Comparison of ENCODE assay signal across 1 cellular context in the genomic region with DNA sequence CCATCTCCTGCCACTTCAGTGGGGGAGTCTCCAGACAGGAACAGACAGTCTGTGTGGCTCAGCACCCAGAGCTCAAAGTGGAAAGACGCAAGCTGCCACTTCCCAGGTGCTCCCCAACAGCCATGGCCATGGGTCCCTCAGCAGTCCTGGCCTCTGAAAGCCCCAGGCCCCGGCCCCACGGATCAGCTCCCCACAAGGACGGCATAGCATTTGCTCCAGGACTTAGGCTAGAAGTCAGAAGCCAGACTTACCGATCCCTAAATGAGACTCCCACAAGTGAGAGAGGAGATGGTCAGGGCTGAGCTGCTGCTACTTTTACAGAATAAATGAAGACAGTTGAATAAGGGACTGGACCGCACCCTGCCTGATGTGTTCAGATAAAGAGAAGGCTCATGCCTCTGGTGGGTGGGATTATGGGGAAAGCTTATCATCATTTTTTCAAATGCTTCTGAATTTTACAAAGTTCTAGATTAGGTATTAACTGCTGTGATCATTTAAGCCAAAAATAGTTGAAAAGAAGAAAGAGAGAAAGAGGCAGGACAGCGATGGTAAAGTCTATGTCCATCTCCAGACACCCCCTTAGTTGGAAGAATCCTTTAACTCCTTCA.
A peak's percentile ranks its signal among the peaks of the same experiment; 100 is the strongest.
TF ChIP-seq lines count a peak whose summit lies in the region.

No MANE protein-coding gene starts in this region.

TF ChIP-seq in K562, 482 proteins besides CTCF, POLR2A, EP300 and RAD21 (continued from another document and continues in another):
- no peak for TF ChIP-seq REST (CRISPR knock-in tag; IDR thresholded peaks at IDR 0.05; ENCODE audit: low read depth)
- TF ChIP-seq, protein P1, sequence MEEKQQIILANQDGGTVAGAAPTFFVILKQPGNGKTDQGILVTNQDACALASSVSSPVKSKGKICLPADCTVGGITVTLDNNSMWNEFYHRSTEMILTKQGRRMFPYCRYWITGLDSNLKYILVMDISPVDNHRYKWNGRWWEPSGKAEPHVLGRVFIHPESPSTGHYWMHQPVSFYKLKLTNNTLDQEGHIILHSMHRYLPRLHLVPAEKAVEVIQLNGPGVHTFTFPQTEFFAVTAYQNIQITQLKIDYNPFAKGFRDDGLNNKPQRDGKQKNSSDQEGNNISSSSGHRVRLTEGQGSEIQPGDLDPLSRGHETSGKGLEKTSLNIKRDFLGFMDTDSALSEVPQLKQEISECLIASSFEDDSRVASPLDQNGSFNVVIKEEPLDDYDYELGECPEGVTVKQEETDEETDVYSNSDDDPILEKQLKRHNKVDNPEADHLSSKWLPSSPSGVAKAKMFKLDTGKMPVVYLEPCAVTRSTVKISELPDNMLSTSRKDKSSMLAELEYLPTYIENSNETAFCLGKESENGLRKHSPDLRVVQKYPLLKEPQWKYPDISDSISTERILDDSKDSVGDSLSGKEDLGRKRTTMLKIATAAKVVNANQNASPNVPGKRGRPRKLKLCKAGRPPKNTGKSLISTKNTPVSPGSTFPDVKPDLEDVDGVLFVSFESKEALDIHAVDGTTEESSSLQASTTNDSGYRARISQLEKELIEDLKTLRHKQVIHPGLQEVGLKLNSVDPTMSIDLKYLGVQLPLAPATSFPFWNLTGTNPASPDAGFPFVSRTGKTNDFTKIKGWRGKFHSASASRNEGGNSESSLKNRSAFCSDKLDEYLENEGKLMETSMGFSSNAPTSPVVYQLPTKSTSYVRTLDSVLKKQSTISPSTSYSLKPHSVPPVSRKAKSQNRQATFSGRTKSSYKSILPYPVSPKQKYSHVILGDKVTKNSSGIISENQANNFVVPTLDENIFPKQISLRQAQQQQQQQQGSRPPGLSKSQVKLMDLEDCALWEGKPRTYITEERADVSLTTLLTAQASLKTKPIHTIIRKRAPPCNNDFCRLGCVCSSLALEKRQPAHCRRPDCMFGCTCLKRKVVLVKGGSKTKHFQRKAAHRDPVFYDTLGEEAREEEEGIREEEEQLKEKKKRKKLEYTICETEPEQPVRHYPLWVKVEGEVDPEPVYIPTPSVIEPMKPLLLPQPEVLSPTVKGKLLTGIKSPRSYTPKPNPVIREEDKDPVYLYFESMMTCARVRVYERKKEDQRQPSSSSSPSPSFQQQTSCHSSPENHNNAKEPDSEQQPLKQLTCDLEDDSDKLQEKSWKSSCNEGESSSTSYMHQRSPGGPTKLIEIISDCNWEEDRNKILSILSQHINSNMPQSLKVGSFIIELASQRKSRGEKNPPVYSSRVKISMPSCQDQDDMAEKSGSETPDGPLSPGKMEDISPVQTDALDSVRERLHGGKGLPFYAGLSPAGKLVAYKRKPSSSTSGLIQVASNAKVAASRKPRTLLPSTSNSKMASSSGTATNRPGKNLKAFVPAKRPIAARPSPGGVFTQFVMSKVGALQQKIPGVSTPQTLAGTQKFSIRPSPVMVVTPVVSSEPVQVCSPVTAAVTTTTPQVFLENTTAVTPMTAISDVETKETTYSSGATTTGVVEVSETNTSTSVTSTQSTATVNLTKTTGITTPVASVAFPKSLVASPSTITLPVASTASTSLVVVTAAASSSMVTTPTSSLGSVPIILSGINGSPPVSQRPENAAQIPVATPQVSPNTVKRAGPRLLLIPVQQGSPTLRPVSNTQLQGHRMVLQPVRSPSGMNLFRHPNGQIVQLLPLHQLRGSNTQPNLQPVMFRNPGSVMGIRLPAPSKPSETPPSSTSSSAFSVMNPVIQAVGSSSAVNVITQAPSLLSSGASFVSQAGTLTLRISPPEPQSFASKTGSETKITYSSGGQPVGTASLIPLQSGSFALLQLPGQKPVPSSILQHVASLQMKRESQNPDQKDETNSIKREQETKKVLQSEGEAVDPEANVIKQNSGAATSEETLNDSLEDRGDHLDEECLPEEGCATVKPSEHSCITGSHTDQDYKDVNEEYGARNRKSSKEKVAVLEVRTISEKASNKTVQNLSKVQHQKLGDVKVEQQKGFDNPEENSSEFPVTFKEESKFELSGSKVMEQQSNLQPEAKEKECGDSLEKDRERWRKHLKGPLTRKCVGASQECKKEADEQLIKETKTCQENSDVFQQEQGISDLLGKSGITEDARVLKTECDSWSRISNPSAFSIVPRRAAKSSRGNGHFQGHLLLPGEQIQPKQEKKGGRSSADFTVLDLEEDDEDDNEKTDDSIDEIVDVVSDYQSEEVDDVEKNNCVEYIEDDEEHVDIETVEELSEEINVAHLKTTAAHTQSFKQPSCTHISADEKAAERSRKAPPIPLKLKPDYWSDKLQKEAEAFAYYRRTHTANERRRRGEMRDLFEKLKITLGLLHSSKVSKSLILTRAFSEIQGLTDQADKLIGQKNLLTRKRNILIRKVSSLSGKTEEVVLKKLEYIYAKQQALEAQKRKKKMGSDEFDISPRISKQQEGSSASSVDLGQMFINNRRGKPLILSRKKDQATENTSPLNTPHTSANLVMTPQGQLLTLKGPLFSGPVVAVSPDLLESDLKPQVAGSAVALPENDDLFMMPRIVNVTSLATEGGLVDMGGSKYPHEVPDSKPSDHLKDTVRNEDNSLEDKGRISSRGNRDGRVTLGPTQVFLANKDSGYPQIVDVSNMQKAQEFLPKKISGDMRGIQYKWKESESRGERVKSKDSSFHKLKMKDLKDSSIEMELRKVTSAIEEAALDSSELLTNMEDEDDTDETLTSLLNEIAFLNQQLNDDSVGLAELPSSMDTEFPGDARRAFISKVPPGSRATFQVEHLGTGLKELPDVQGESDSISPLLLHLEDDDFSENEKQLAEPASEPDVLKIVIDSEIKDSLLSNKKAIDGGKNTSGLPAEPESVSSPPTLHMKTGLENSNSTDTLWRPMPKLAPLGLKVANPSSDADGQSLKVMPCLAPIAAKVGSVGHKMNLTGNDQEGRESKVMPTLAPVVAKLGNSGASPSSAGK (IDR thresholded peaks at IDR 0.05) = no peak
- TF ChIP-seq ZNF174 (CRISPR knock-in tag; IDR thresholded peaks at IDR 0.05) = no peak
- no peak for TF ChIP-seq PBX2 (CRISPR knock-in tag; IDR thresholded peaks at IDR 0.05; ENCODE audit: low read depth)
- TF ChIP-seq PBX2 (tag; conservative IDR thresholded peaks at IDR 0.05; ENCODE audit: low read depth) = no peak; the same call in 1 of the 2 replicates
- peak; percentile 14; the same call in 1 of the 2 replicates for TF ChIP-seq PKNOX1 (IDR thresholded peaks at IDR 0.05)
- TF ChIP-seq ZNF561 (CRISPR knock-in tag; conservative IDR thresholded peaks at IDR 0.05) = no peak
- no peak for TF ChIP-seq RBM22 (IDR thresholded peaks at IDR 0.05; ENCODE audit: low read depth, low read length, poor library complexity, severe bottlenecking)
- no peak for TF ChIP-seq ZNF436 (CRISPR knock-in tag; IDR thresholded peaks at IDR 0.05)
- peak; percentile 37; the same call in 1 of the 2 replicates for TF ChIP-seq JUND (IDR thresholded peaks at IDR 0.05; ENCODE audit: borderline replicate concordance, low read depth, low read length)
- peak; percentile 23; the same call in 1 of the 3 replicates for TF ChIP-seq JUND (tag; IDR thresholded peaks at IDR 0.05; ENCODE audit: borderline replicate concordance, low read depth, low read length)
- TF ChIP-seq HDAC2 (IDR thresholded peaks at IDR 0.05) = peak; percentile 44; the same call in 1 of the 2 replicates
- TF ChIP-seq HDGF (IDR thresholded peaks at IDR 0.05) = no peak
- TF ChIP-seq ZFPM2 (CRISPR knock-in tag; IDR thresholded peaks at IDR 0.05) = no peak
- TF ChIP-seq ZKSCAN1 (IDR thresholded peaks at IDR 0.05; ENCODE audit: low read depth, low read length) = 0 out of 2 replicates have a peak, but pooled peaks have one; percentile 12
- TF ChIP-seq ZNF518B (CRISPR knock-in tag; IDR thresholded peaks at IDR 0.05) = no peak
- TF ChIP-seq TARDBP (IDR thresholded peaks at IDR 0.05) = no peak
- TF ChIP-seq ZNF584 (CRISPR knock-in tag; IDR thresholded peaks at IDR 0.05; ENCODE audit: low read depth) = no peak
- no peak for TF ChIP-seq NELFE (IDR thresholded peaks at IDR 0.05; ENCODE audit: insufficient read depth, insufficient read length)
- no peak for TF ChIP-seq MXI1 (IDR thresholded peaks at IDR 0.05; ENCODE audit: low read depth, low read length)
- no peak for TF ChIP-seq ZNF23 (CRISPR knock-in tag; IDR thresholded peaks at IDR 0.05)
- TF ChIP-seq, protein P2, sequence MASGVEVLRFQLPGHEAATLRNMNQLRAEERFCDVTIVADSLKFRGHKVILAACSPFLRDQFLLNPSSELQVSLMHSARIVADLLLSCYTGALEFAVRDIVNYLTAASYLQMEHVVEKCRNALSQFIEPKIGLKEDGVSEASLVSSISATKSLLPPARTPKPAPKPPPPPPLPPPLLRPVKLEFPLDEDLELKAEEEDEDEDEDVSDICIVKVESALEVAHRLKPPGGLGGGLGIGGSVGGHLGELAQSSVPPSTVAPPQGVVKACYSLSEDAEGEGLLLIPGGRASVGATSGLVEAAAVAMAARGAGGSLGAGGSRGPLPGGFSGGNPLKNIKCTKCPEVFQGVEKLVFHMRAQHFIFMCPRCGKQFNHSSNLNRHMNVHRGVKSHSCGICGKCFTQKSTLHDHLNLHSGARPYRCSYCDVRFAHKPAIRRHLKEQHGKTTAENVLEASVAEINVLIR (CRISPR knock-in tag; IDR thresholded peaks at IDR 0.05) = no peak
- TF ChIP-seq SREBF2 (CRISPR knock-in tag; IDR thresholded peaks at IDR 0.05) = no peak
- TF ChIP-seq, protein P3, sequence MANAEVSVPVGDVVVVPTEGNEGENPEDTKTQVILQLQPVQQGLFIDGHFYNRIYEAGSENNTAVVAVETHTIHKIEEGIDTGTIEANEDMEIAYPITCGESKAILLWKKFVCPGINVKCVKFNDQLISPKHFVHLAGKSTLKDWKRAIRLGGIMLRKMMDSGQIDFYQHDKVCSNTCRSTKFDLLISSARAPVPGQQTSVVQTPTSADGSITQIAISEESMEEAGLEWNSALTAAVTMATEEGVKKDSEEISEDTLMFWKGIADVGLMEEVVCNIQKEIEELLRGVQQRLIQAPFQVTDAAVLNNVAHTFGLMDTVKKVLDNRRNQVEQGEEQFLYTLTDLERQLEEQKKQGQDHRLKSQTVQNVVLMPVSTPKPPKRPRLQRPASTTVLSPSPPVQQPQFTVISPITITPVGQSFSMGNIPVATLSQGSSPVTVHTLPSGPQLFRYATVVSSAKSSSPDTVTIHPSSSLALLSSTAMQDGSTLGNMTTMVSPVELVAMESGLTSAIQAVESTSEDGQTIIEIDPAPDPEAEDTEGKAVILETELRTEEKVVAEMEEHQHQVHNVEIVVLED (CRISPR knock-in tag; IDR thresholded peaks at IDR 0.05) = no peak
